ENCODE assay signal across 22 cellular contexts in genomic region chr1:220484135-220484534, GRCh38. TPM values are rescaled to one million over a fixed set of nuclear protein-coding genes. Genes with fewer than 3 reads are reported as not detected.
A peak's percentile ranks its signal among the peaks of the same experiment; 100 is the strongest.
DNase-seq lines count a peak whose midpoint lies in the region; ATAC-seq, FAIRE-seq and TF ChIP-seq lines count a peak whose summit lies in the region.
"Had no signal": no experiment of that assay in that cellular context is flagged by ENCODE, and none has a peak within 500 bp of the region (broad histone marks: within the 10 kb centered on the region; RNA-seq: fewer than 3 reads in every experiment).

No MANE protein-coding gene starts in this region.

- peak; percentile 1 for DNase-seq in EH (ENCODE audit: low read depth)
- no peak for DNase-seq in astrocyte (ENCODE audit: low read depth)
- DNase-seq in hepatocyte (ENCODE audit: low spot score) = no peak
- no peak for DNase-seq in CD14-positive monocyte (ENCODE audit: low spot score)
- no peak for DNase-seq in NCI-H2029 treated with DMSO at 0.1 percent for 48 hours (lab: John Stamatoyannopoulos, UW)
- DNase-seq: DND-41, GF-D8, NCI-H1930, NCI-H2171 treated with DMSO at 0.1 percent for 48 hours, NCI-H446 treated with DMSO at 0.1 percent for 48 hours, NCI-H748 treated with DMSO at 0.1 percent for 48 hours, OCI-M1 had no signal

- H3K36me3 ChIP-seq in astrocyte (ENCODE audit: insufficient read depth, low read length) (no peaks in the 10 kb centered on the region), hepatocyte (replicated peaks; ENCODE audit: insufficient read depth, low read depth) (no peaks in the 10 kb centered on the region), skeletal muscle tissue (ENCODE audit: control insufficient read depth in 3 of 3, insufficient read depth in 3 of 3, low read length in 3 of 3) (no peaks in the 10 kb centered on the region)
- H3K36me3 ChIP-seq: BLaER1 treated with 17β-estradiol and CSF1 and Interleukin-3, amounts not matched to agents 10 nM and 100 nM had no signal

- H3K4me3 ChIP-seq in astrocyte (ENCODE audit: insufficient read depth, low read depth, low read length) (no peak overlapping the region), hepatocyte (no peak overlapping the region), skeletal muscle tissue (ENCODE audit: low read length in 3 of 3) (no peak overlapping the region)
- H3K4me3 ChIP-seq: A549; BLaER1 treated with 17β-estradiol and CSF1 and Interleukin-3, amounts not matched to agents 10 nM and 100 nM; GM23248; K562 had no signal

- H3K4me1 Mint-ChIP-seq in astrocyte (ENCODE audit: low read depth, unreplicated experiment) (peaks cover 7% of the 10 kb centered on the region), CD14-positive monocyte (no peaks in the 10 kb centered on the region)

- H3K27ac Mint-ChIP-seq in astrocyte (ENCODE audit: unreplicated experiment) (peak overlapping the region; percentile 1), CD14-positive monocyte (no peak overlapping the region)

- H3K27me3 Mint-ChIP-seq in astrocyte (ENCODE audit: low read depth, unreplicated experiment) = no peaks in the 10 kb centered on the region
- H3K27me3 Mint-ChIP-seq in CD14-positive monocyte (ENCODE audit: low read depth in 3 of 3) = peaks cover 0 to 6% (median 5%) of the 10 kb centered on the region in 3 donors

- H3K4me2 ChIP-seq in astrocyte (ENCODE audit: low read length) = no peak overlapping the region
- H3K4me2 ChIP-seq in hepatocyte = no peak overlapping the region
- H3K4me2 ChIP-seq: A549; BLaER1 treated with 17β-estradiol and CSF1 and Interleukin-3, amounts not matched to agents 10 nM and 100 nM had no signal

- no peak overlapping the region for H3K27ac ChIP-seq in astrocyte (ENCODE audit: low read depth, low read length)
- peak overlapping the region; percentile 64 for H3K27ac ChIP-seq in hepatocyte
- peak overlapping the region; percentile 56 for H3K27ac ChIP-seq in skeletal muscle tissue (ENCODE audit: low read depth, low read length)
- H3K27ac ChIP-seq: A549; BLaER1 treated with 17β-estradiol and CSF1 and Interleukin-3, amounts not matched to agents 10 nM and 100 nM; GM23248 had no signal

- FAIRE-seq in astrocyte (lab: Jason Lieb, UNC) = no peak
- FAIRE-seq: A549, GM12891, GM18507, K562 had no signal

- H3K79me2 ChIP-seq in astrocyte (ENCODE audit: insufficient read depth, low read length) (no peaks in the 10 kb centered on the region), hepatocyte (no peaks in the 10 kb centered on the region)

- H3K4me1 ChIP-seq in astrocyte (ENCODE audit: insufficient read depth, low read length) = no peaks in the 10 kb centered on the region
- H3K4me1 ChIP-seq in hepatocyte (ENCODE audit: insufficient read depth) = peaks cover 10% of the 10 kb centered on the region
- H3K4me1 ChIP-seq in skeletal muscle tissue (ENCODE audit: control insufficient read depth in 3 of 3, insufficient read depth in 3 of 3, low read length in 3 of 3) = peaks cover 0 to 9% (median 0%) of the 10 kb centered on the region in 3 donors
- H3K4me1 ChIP-seq: A549 had no signal

- H3K9ac ChIP-seq in astrocyte (ENCODE audit: low read length) = no peak overlapping the region
- no peak overlapping the region for H3K9ac ChIP-seq in skeletal muscle tissue (ENCODE audit: low read depth in 1 of 3, low read length in 3 of 3)
- H3K9ac ChIP-seq: BLaER1 treated with 17β-estradiol and CSF1 and Interleukin-3, amounts not matched to agents 10 nM and 100 nM; GM23248 had no signal

- no peak overlapping the region for H3K4me3 Mint-ChIP-seq in astrocyte (ENCODE audit: unreplicated experiment)
- H3K4me3 Mint-ChIP-seq in CD14-positive monocyte = no peak overlapping the region

- intact Hi-C loops in CD14-positive monocyte (cut with micrococcal nuclease) = no loop called here

- H3K9me3 Mint-ChIP-seq in astrocyte (ENCODE audit: unreplicated experiment) (no peaks in the 10 kb centered on the region), CD14-positive monocyte (peaks cover 0 to 6% (median 3%) of the 10 kb centered on the region in 7 donors)

- H3K9me3 ChIP-seq in astrocyte (ENCODE audit: insufficient read depth, low read depth, low read length) (no peaks in the 10 kb centered on the region), hepatocyte (ENCODE audit: low read depth) (no peaks in the 10 kb centered on the region), skeletal muscle tissue (ENCODE audit: control insufficient read depth in 3 of 3, low read length in 3 of 3) (no peaks in the 10 kb centered on the region)
- H3K9me3 ChIP-seq: A549; BLaER1 treated with 17β-estradiol and CSF1 and Interleukin-3, amounts not matched to agents 10 nM and 100 nM had no signal

- no peaks in the 10 kb centered on the region for H4K20me1 ChIP-seq in astrocyte (ENCODE audit: insufficient read depth, low read length)
- no peaks in the 10 kb centered on the region for H4K20me1 ChIP-seq in hepatocyte (ENCODE audit: insufficient read depth, poor library complexity, severe bottlenecking)
- H4K20me1 ChIP-seq: BLaER1 treated with 17β-estradiol and CSF1 and Interleukin-3, amounts not matched to agents 10 nM and 100 nM had no signal

- H2AFZ ChIP-seq in astrocyte (ENCODE audit: low read depth, low read length) (no peak overlapping the region), hepatocyte (no peak overlapping the region)
- H2AFZ ChIP-seq: GM23248 had no signal

- no peak for ATAC-seq in HG02571 (IDR thresholded peaks at IDR 0.05; ENCODE audit: unreplicated experiment)
- no peak for ATAC-seq in HG03175 (IDR thresholded peaks at IDR 0.05; ENCODE audit: unreplicated experiment)
- ATAC-seq: HCT116 had no signal

- TF ChIP-seq CTCF in astrocyte (IDR thresholded peaks at IDR 0.05; ENCODE audit: insufficient read depth, low read depth, low read length) (no peak), hepatocyte (IDR thresholded peaks at IDR 0.05; ENCODE audit: poor library complexity) (no peak), CD14-positive monocyte (IDR thresholded peaks at IDR 0.05) (no peak)

- no peaks in the 10 kb centered on the region for H3K9me2 ChIP-seq in hepatocyte (replicated peaks; ENCODE audit: insufficient read depth)

- H3K36me3 Mint-ChIP-seq in astrocyte (ENCODE audit: low read depth, unreplicated experiment) = no peaks in the 10 kb centered on the region
- H3K36me3 Mint-ChIP-seq in CD14-positive monocyte = no peaks in the 10 kb centered on the region

- H3K27me3 ChIP-seq in astrocyte (ENCODE audit: insufficient read depth, low read length) (no peaks in the 10 kb centered on the region), hepatocyte (no peaks in the 10 kb centered on the region), skeletal muscle tissue (ENCODE audit: control insufficient read depth in 3 of 3, insufficient read depth in 3 of 3, low read length in 3 of 3) (no peaks in the 10 kb centered on the region)
- H3K27me3 ChIP-seq: BLaER1 treated with 17β-estradiol and CSF1 and Interleukin-3, amounts not matched to agents 10 nM and 100 nM had no signal

RNA-seq across cellular contexts. Expression of gene MARK1, which starts 43.8 kb away (rescaled TPM):
- total RNA-seq in astrocyte (4.7 and 10.8 TPM in 2 replicates), hepatocyte (5.7 and 7.1 TPM in 2 replicates), skeletal muscle tissue (9.9 TPM)
- polyA plus RNA-seq in hepatocyte (1.9 and 4.5 TPM in 2 replicates), CD14-positive monocyte (not detected)
- total RNA-seq: K562 had no signal
- polyA plus RNA-seq: K562 had no signal
